Comparison of ENCODE assay signal across 1 cellular context in the genomic region with DNA sequence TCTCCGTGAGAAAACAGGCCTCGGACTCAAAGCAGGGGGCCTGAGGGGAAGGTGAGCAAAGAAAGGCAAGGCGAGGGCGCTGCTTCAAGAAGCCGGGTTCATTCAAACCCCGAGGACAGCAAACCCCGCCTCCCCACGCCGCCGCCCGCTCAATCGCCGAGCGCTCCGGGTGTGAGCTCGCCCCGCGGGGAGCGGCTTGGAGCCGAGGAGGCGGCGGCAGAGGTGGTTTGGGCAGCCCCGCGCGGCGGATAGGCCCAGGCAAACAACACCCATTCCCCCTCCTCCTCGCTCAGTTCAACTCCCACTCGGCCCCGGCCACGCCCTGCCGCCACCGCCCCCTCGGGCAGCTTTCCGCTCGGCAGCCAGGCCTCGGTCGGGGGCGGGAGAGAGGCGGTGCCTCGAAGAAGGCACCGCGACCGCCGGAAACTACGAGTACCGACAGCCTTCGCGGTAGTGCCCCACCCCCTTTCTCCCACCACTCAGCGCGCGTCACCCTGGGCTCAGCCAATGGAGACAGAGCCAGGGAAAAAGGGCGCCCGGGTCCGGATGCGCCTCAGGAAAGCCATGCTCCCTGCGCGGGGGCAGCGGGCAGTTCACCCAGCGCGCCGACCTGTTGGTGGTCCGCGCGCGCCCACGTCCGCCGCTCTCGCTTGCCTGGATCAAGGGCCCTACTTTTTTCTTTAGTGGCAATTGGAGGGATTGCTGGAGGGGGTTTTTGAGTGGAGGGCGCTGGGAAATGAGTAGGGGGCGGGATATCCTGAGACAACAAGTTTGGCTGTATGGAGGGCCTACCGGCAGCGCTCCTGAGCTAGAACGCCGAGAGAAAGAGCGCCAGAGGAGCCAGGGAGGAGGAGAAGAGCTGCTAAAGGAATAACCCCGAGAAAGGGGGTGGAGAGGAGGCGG.
TF ChIP-seq lines count a peak whose summit lies in the region.

No MANE protein-coding gene starts in this region.

TF ChIP-seq in WTC11, 78 proteins besides CTCF, POLR2A, EP300 and RAD21 (continued from another document):
- no peak for TF ChIP-seq STAT6 (CRISPR knock-in tag; conservative IDR thresholded peaks at IDR 0.05; ENCODE audit: low read depth)
- TF ChIP-seq, protein P1, sequence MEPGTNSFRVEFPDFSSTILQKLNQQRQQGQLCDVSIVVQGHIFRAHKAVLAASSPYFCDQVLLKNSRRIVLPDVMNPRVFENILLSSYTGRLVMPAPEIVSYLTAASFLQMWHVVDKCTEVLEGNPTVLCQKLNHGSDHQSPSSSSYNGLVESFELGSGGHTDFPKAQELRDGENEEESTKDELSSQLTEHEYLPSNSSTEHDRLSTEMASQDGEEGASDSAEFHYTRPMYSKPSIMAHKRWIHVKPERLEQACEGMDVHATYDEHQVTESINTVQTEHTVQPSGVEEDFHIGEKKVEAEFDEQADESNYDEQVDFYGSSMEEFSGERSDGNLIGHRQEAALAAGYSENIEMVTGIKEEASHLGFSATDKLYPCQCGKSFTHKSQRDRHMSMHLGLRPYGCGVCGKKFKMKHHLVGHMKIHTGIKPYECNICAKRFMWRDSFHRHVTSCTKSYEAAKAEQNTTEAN (CRISPR knock-in tag; IDR thresholded peaks at IDR 0.05) = 0 out of 2 replicates have a peak, but pooled peaks have one; percentile 43
- peak; percentile 70; the same call in 1 of the 2 replicates for TF ChIP-seq FOXK1 (CRISPR knock-in tag; IDR thresholded peaks at IDR 0.05)
- TF ChIP-seq TCF7 (CRISPR knock-in tag; IDR thresholded peaks at IDR 0.05; ENCODE audit: low read depth) = no peak
- TF ChIP-seq TEAD1 (CRISPR knock-in tag; IDR thresholded peaks at IDR 0.05) = no peak
- TF ChIP-seq ARID4B (CRISPR knock-in tag; IDR thresholded peaks at IDR 0.05; ENCODE audit: borderline replicate concordance) = no peak
- 0 out of 2 replicates have a peak, but pooled peaks have one; percentile 27 for TF ChIP-seq NFE2L1 (CRISPR knock-in tag; IDR thresholded peaks at IDR 0.05)
- 0 out of 2 replicates have a peak, but pooled peaks have one; percentile 30 for TF ChIP-seq ZNF232 (CRISPR knock-in tag; IDR thresholded peaks at IDR 0.05)
- TF ChIP-seq JUN (CRISPR knock-in tag; IDR thresholded peaks at IDR 0.05) = peak; percentile 38; the same call in 1 of the 2 replicates
- TF ChIP-seq GTF2I (CRISPR knock-in tag; conservative IDR thresholded peaks at IDR 0.05) = no peak
- TF ChIP-seq, protein P2, sequence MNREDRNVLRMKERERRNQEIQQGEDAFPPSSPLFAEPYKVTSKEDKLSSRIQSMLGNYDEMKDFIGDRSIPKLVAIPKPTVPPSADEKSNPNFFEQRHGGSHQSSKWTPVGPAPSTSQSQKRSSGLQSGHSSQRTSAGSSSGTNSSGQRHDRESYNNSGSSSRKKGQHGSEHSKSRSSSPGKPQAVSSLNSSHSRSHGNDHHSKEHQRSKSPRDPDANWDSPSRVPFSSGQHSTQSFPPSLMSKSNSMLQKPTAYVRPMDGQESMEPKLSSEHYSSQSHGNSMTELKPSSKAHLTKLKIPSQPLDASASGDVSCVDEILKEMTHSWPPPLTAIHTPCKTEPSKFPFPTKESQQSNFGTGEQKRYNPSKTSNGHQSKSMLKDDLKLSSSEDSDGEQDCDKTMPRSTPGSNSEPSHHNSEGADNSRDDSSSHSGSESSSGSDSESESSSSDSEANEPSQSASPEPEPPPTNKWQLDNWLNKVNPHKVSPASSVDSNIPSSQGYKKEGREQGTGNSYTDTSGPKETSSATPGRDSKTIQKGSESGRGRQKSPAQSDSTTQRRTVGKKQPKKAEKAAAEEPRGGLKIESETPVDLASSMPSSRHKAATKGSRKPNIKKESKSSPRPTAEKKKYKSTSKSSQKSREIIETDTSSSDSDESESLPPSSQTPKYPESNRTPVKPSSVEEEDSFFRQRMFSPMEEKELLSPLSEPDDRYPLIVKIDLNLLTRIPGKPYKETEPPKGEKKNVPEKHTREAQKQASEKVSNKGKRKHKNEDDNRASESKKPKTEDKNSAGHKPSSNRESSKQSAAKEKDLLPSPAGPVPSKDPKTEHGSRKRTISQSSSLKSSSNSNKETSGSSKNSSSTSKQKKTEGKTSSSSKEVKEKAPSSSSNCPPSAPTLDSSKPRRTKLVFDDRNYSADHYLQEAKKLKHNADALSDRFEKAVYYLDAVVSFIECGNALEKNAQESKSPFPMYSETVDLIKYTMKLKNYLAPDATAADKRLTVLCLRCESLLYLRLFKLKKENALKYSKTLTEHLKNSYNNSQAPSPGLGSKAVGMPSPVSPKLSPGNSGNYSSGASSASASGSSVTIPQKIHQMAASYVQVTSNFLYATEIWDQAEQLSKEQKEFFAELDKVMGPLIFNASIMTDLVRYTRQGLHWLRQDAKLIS (CRISPR knock-in tag; IDR thresholded peaks at IDR 0.05; ENCODE audit: borderline replicate concordance) = no peak
- no peak for TF ChIP-seq IRF2 (CRISPR knock-in tag; IDR thresholded peaks at IDR 0.05; ENCODE audit: borderline replicate concordance, low read depth)
- 0 out of 2 replicates have a peak, but pooled peaks have one; percentile 33 for TF ChIP-seq NR1H2 (CRISPR knock-in tag; IDR thresholded peaks at IDR 0.05)
- TF ChIP-seq TP53 (CRISPR knock-in tag; IDR thresholded peaks at IDR 0.05) = no peak
- no peak for TF ChIP-seq SMAD3 (CRISPR knock-in tag; IDR thresholded peaks at IDR 0.05; ENCODE audit: borderline replicate concordance)
- TF ChIP-seq AR (CRISPR knock-in tag; IDR thresholded peaks at IDR 0.05) = peak; percentile 92
- no peak for TF ChIP-seq FOXJ3 (CRISPR knock-in tag; IDR thresholded peaks at IDR 0.05; ENCODE audit: borderline replicate concordance)
- TF ChIP-seq, protein P3, sequence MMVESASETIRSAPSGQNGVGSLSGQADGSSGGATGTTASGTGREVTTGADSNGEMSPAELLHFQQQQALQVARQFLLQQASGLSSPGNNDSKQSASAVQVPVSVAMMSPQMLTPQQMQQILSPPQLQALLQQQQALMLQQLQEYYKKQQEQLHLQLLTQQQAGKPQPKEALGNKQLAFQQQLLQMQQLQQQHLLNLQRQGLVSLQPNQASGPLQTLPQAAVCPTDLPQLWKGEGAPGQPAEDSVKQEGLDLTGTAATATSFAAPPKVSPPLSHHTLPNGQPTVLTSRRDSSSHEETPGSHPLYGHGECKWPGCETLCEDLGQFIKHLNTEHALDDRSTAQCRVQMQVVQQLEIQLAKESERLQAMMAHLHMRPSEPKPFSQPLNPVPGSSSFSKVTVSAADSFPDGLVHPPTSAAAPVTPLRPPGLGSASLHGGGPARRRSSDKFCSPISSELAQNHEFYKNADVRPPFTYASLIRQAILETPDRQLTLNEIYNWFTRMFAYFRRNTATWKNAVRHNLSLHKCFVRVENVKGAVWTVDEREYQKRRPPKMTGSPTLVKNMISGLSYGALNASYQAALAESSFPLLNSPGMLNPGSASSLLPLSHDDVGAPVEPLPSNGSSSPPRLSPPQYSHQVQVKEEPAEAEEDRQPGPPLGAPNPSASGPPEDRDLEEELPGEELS (CRISPR knock-in tag; IDR thresholded peaks at IDR 0.05) = 0 out of 2 replicates have a peak, but pooled peaks have one; percentile 15
